9 cellular contexts compared by ENCODE assay signal in genomic region chr6:4774296-4774695, GRCh38. TPM values are rescaled to one million over a fixed set of nuclear protein-coding genes. Genes with fewer than 3 reads are reported as not detected.
A peak's percentile ranks its signal among the peaks of the same experiment; 100 is the strongest.
DNase-seq lines count a peak whose midpoint lies in the region; ATAC-seq lines count a peak whose summit lies in the region.
"Had no signal": no experiment of that assay in that cellular context is flagged by ENCODE, and none has a peak within 500 bp of the region (broad histone marks: within the 10 kb centered on the region; RNA-seq: fewer than 3 reads in every experiment).

No MANE protein-coding gene starts in this region.

- no peak for ATAC-seq in activated CD8-positive, alpha-beta memory T cell treated with anti-CD3 and anti-CD28 coated beads, Interleukin-2, amount 10 ng/mL, durations not matched to agents 7 days and 5 days
- no peak for ATAC-seq in GM21717 (IDR thresholded peaks at IDR 0.05; ENCODE audit: unreplicated experiment)

- peaks cover 24% of the 10 kb centered on the region for H3K4me1 Mint-ChIP-seq in activated CD8-positive, alpha-beta memory T cell treated with anti-CD3 and anti-CD28 coated beads, Interleukin-2, amount 10 ng/mL, durations not matched to agents 7 days and 5 days
- H3K4me1 Mint-ChIP-seq in activated naive CD8-positive, alpha-beta T cell treated with anti-CD3 and anti-CD28 coated beads for 36 hours: peaks cover 48% of the 10 kb centered on the region

- no peak overlapping the region for H3K9ac ChIP-seq in iPS-15b (ENCODE audit: low read depth, low read length)
- H3K9ac ChIP-seq in stomach smooth muscle (ENCODE audit: low read length in 2 of 2): no peak overlapping the region

- H3K4me1 ChIP-seq in iPS-15b (ENCODE audit: control insufficient read depth, insufficient read depth, low read length) (peaks cover 11% of the 10 kb centered on the region), stomach smooth muscle (ENCODE audit: control insufficient read depth, insufficient read depth, low read length) (peaks cover 9% of the 10 kb centered on the region)

- H3K9me3 Mint-ChIP-seq in activated CD8-positive, alpha-beta memory T cell treated with anti-CD3 and anti-CD28 coated beads, Interleukin-2, amount 10 ng/mL, durations not matched to agents 7 days and 5 days (ENCODE audit: low read depth): peaks cover 2% of the 10 kb centered on the region
- H3K9me3 Mint-ChIP-seq in activated naive CD8-positive, alpha-beta T cell treated with anti-CD3 and anti-CD28 coated beads for 36 hours: peaks cover 39% of the 10 kb centered on the region

- H3K27me3 ChIP-seq in iPS-15b (ENCODE audit: control insufficient read depth, insufficient read depth, low read length): peaks cover 22% of the 10 kb centered on the region
- no peaks in the 10 kb centered on the region for H3K27me3 ChIP-seq in stomach smooth muscle (ENCODE audit: control insufficient read depth in 1 of 2, insufficient read depth in 2 of 2, low read length in 2 of 2)

- H3K27ac ChIP-seq in stomach smooth muscle (ENCODE audit: low read length): peak overlapping the region; percentile 32

- peaks cover 9% of the 10 kb centered on the region for H3K36me3 Mint-ChIP-seq in activated CD8-positive, alpha-beta memory T cell treated with anti-CD3 and anti-CD28 coated beads, Interleukin-2, amount 10 ng/mL, durations not matched to agents 7 days and 5 days
- peaks cover 28% of the 10 kb centered on the region for H3K36me3 Mint-ChIP-seq in activated naive CD8-positive, alpha-beta T cell treated with anti-CD3 and anti-CD28 coated beads for 36 hours

- H3K36me3 ChIP-seq in iPS-15b (ENCODE audit: control insufficient read depth, insufficient read depth, low read length): no peaks in the 10 kb centered on the region
- no peaks in the 10 kb centered on the region for H3K36me3 ChIP-seq in stomach smooth muscle (ENCODE audit: control insufficient read depth in 2 of 2, insufficient read depth in 2 of 2, low read length in 2 of 2)
- H3K36me3 ChIP-seq: neutrophil had no signal

- DNase-seq in activated CD8-positive, alpha-beta memory T cell treated with anti-CD3 and anti-CD28 coated beads, Interleukin-2, amount 10 ng/mL, durations not matched to agents 7 days and 5 days: no peak
- DNase-seq in activated CD8-positive, alpha-beta memory T cell treated with anti-CD3 and anti-CD28 coated beads, Interleukin-2, amount 50 U/mL, for 4 hours: no peak
- DNase-seq in activated naive CD8-positive, alpha-beta T cell treated with anti-CD3 and anti-CD28 coated beads for 36 hours: no peak
- no peak for DNase-seq in activated effector memory CD4-positive, alpha-beta T cell treated with anti-CD3 and anti-CD28 coated beads, Interleukin-2, amount 50 U/mL, for 16 hours
- DNase-seq in AG20443 (ENCODE audit: low spot score): no peak

- CTCF ChIA-PET in activated CD8-positive, alpha-beta memory T cell treated with anti-CD3 and anti-CD28 coated beads, Interleukin-2, amount 10 ng/mL, durations not matched to agents 7 days and 5 days (lab: Charles Lee): interaction anchor here (0.6 kb wide), 1 partner anchor 782 kb away, joined by 3 read pairs; no protein-coding TSS in a partner anchor

- peak overlapping the region; percentile 64 for H3K4me3 Mint-ChIP-seq in activated CD8-positive, alpha-beta memory T cell treated with anti-CD3 and anti-CD28 coated beads, Interleukin-2, amount 10 ng/mL, durations not matched to agents 7 days and 5 days
- H3K4me3 Mint-ChIP-seq in activated naive CD8-positive, alpha-beta T cell treated with anti-CD3 and anti-CD28 coated beads for 36 hours: peak overlapping the region; percentile 78

- peak overlapping the region; percentile 64 for H3K4me3 ChIP-seq in iPS-15b (ENCODE audit: low read depth, low read length)
- H3K4me3 ChIP-seq in stomach smooth muscle (ENCODE audit: low read length in 2 of 2): peak overlapping the region in 1 of 2 donors; percentile 72

- no peak overlapping the region for H3K27ac Mint-ChIP-seq in activated CD8-positive, alpha-beta memory T cell treated with anti-CD3 and anti-CD28 coated beads, Interleukin-2, amount 10 ng/mL, durations not matched to agents 7 days and 5 days
- peak overlapping the region; percentile 78 for H3K27ac Mint-ChIP-seq in activated naive CD8-positive, alpha-beta T cell treated with anti-CD3 and anti-CD28 coated beads for 36 hours

- H3K27me3 Mint-ChIP-seq in activated CD8-positive, alpha-beta memory T cell treated with anti-CD3 and anti-CD28 coated beads, Interleukin-2, amount 10 ng/mL, durations not matched to agents 7 days and 5 days: peaks cover 35% of the 10 kb centered on the region
- peaks cover 5% of the 10 kb centered on the region for H3K27me3 Mint-ChIP-seq in activated naive CD8-positive, alpha-beta T cell treated with anti-CD3 and anti-CD28 coated beads for 36 hours

- H3K9me3 ChIP-seq in iPS-15b (ENCODE audit: control insufficient read depth, insufficient read depth, low read length): no peaks in the 10 kb centered on the region
- H3K9me3 ChIP-seq in stomach smooth muscle (ENCODE audit: control insufficient read depth in 2 of 2, low read length in 2 of 2): no peaks in the 10 kb centered on the region
- H3K9me3 ChIP-seq: neutrophil had no signal

RNA-seq across cellular contexts. Expression of gene CDYL, which starts 1.9 kb away (rescaled TPM):
- total RNA-seq in activated CD8-positive, alpha-beta memory T cell treated with anti-CD3 and anti-CD28 coated beads, Interleukin-2, amount 10 ng/mL, durations not matched to agents 7 days and 5 days: 10 to 100 TPM; 40.8 to 43.4 TPM
- total RNA-seq in activated naive CD8-positive, alpha-beta T cell treated with anti-CD3 and anti-CD28 coated beads for 36 hours: 10 to 100 TPM; 38.8 to 40.5 TPM
